ENCODE assay signal across 7 cellular contexts in the genomic region with DNA sequence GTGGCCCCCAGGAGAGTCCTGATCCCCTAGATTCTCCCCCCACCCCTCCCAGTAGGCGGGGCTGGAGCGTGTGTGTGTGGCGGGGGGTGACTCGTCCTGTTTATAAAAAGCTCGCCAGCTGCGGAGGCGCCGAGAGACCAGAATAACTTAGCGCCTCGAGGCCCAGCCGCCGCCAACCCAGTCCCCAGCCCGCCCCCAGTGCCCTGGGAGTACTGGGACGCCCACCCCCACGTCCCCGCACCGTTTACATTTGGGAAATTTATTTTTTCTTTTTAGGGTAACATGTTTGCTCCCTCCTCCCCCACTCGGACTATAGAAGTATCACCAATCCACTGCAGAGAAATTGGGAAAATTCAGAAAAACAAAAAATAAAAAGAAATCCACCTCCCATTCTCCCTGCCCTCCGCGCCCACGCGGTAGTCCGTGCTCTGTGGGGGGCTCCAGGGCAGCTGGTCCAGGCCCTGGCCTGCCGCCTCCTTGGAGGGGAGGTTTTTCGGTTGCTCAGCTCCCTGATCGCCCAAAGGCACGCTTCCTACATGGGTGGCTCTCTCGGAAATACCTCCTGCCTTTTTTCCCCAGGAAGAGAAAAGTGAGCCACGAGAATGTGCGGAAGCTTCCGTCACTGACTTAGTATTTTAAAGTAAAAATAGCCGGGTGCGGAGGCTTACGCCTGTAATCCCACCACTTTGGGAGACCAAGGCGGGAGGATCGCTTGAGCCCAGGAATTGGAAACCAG. TPM values are rescaled to one million over a fixed set of nuclear protein-coding genes. Genes with fewer than 3 reads are reported as not detected.
DNase-seq lines count a peak whose midpoint lies in the region; ATAC-seq and TF ChIP-seq lines count a peak whose summit lies in the region.

No MANE protein-coding gene starts in this region.

- peaks cover 2% of the 10 kb centered on the region for H3K36me3 ChIP-seq in lower lobe of right lung

- peaks cover 21% of the 10 kb centered on the region for H3K4me1 Mint-ChIP-seq in activated CD8-positive, alpha-beta T cell treated with anti-CD3 and anti-CD28 coated beads for 36 hours (ENCODE audit: low read depth)
- peaks cover 17 to 21% of the 10 kb centered on the region in 2 donors for H3K4me1 Mint-ChIP-seq in effector memory CD8-positive, alpha-beta T cell (ENCODE audit: low read depth in 2 of 2)

- CTCF ChIA-PET in activated CD8-positive, alpha-beta T cell treated with anti-CD3 and anti-CD28 coated beads for 36 hours (lab: Charles Lee), result interaction anchor here (0.9 to 11.3 kb wide), 12 partner anchors 13 to 206 kb away, joined by 3 to 185 read pairs (median 5); a partner anchor contains a TSS

- H3K27ac ChIP-seq in lower lobe of right lung, result peak overlapping the region; percentile 98

- H3K4me3 Mint-ChIP-seq in activated CD8-positive, alpha-beta T cell treated with anti-CD3 and anti-CD28 coated beads for 36 hours, result peak overlapping the region; percentile 77
- peak overlapping the region; percentile 86 to 91 for H3K4me3 Mint-ChIP-seq in effector memory CD8-positive, alpha-beta T cell

- DNase-seq in GM12864 (ENCODE audit: low read depth), result no peak
- peak; percentile 71 for DNase-seq in NCI-H2227 (lab: John Stamatoyannopoulos, UW; ENCODE audit: unreplicated experiment)
- peak; percentile 86 for DNase-seq in activated CD8-positive, alpha-beta T cell treated with anti-CD3 and anti-CD28 coated beads for 36 hours
- DNase-seq in effector memory CD8-positive, alpha-beta T cell, result peak; percentile 25 to 31 (median 31)
- DNase-seq in lower lobe of right lung, result peak; percentile 82
- DNase-seq in stimulated activated CD8-positive, alpha-beta memory T cell treated with anti-CD3 and anti-CD28 coated beads, Interleukin-4, amount 100 ng/mL, for 48 hours, result peak; percentile 72

- no peak for TF ChIP-seq CTCF in GM12864 (IDR thresholded peaks at IDR 0.05; ENCODE audit: low read depth, low read length, missing control alignments)
- no peak for TF ChIP-seq CTCF in activated CD8-positive, alpha-beta T cell treated with anti-CD3 and anti-CD28 coated beads for 36 hours (IDR thresholded peaks at IDR 0.05)
- no peak for TF ChIP-seq CTCF in lower lobe of right lung (IDR thresholded peaks at IDR 0.05)

- intact Hi-C loops in activated CD8-positive, alpha-beta T cell treated with anti-CD3 and anti-CD28 coated beads for 36 hours (cut with micrococcal nuclease), result loop anchor here (2.0 kb wide), 1 partner anchor 123 kb away; no protein-coding TSS in a partner anchor
- intact Hi-C loops in lower lobe of right lung (cut with DNase I), result loop anchor here (10.0 kb wide), 1 partner anchor 49 kb away; a partner anchor contains a TSS

- H3K9me3 ChIP-seq in lower lobe of right lung, result no peaks in the 10 kb centered on the region

- peaks cover 7% of the 10 kb centered on the region for H3K27me3 Mint-ChIP-seq in activated CD8-positive, alpha-beta T cell treated with anti-CD3 and anti-CD28 coated beads for 36 hours
- peaks cover 7 to 13% of the 10 kb centered on the region in 2 donors for H3K27me3 Mint-ChIP-seq in effector memory CD8-positive, alpha-beta T cell

- POLR2A ChIA-PET in activated CD8-positive, alpha-beta T cell treated with anti-CD3 and anti-CD28 coated beads for 36 hours (lab: Charles Lee), result interaction anchor here (0.9 to 3.3 kb wide), 7 partner anchors 12 to 117 kb away, joined by 3 to 25 read pairs (median 3); a partner anchor contains a TSS

- no peaks in the 10 kb centered on the region for H3K9me3 Mint-ChIP-seq in activated CD8-positive, alpha-beta T cell treated with anti-CD3 and anti-CD28 coated beads for 36 hours
- H3K9me3 Mint-ChIP-seq in effector memory CD8-positive, alpha-beta T cell, result no peaks in the 10 kb centered on the region

- peak overlapping the region; percentile 89 for H3K27ac Mint-ChIP-seq in activated CD8-positive, alpha-beta T cell treated with anti-CD3 and anti-CD28 coated beads for 36 hours
- peak overlapping the region in 1 of 2 donors; percentile 90 for H3K27ac Mint-ChIP-seq in effector memory CD8-positive, alpha-beta T cell

- H3K4me3 ChIP-seq in GM12864 (ENCODE audit: low read depth, low read length) (peak overlapping the region; percentile 76), lower lobe of right lung (peak overlapping the region; percentile 81)

- peaks cover 25% of the 10 kb centered on the region for H3K4me1 ChIP-seq in lower lobe of right lung

- H3K36me3 Mint-ChIP-seq in activated CD8-positive, alpha-beta T cell treated with anti-CD3 and anti-CD28 coated beads for 36 hours (ENCODE audit: low read depth), result peaks cover 10% of the 10 kb centered on the region
- H3K36me3 Mint-ChIP-seq in effector memory CD8-positive, alpha-beta T cell (ENCODE audit: insufficient read depth), result peaks cover 19% of the 10 kb centered on the region

- no peak for ATAC-seq in activated CD8-positive, alpha-beta T cell treated with anti-CD3 and anti-CD28 coated beads for 36 hours
- ATAC-seq in effector memory CD8-positive, alpha-beta T cell (replicated peaks), result no peak
- ATAC-seq in lower lobe of right lung, result peak; percentile 27 to 46
- ATAC-seq in HG02678 (IDR thresholded peaks at IDR 0.05; ENCODE audit: unreplicated experiment), result no peak

- no peaks in the 10 kb centered on the region for H3K27me3 ChIP-seq in lower lobe of right lung (ENCODE audit: low read depth)

RNA-seq across cellular contexts. Expression of a gene that starts 1.5 kb away (rescaled TPM):
- 10 to 100 TPM in 1 of 2 experiments, 1 to 10 TPM in 1; 8.9 to 11.3 TPM for total RNA-seq in activated CD8-positive, alpha-beta T cell treated with anti-CD3 and anti-CD28 coated beads for 36 hours
- 2.7 TPM for total RNA-seq in lower lobe of right lung

RNA-seq across cellular contexts. Expression of a gene that starts 12.3 kb away (rescaled TPM):
- total RNA-seq in activated CD8-positive, alpha-beta T cell treated with anti-CD3 and anti-CD28 coated beads for 36 hours, result 1 to 10 TPM; 8.5 to 9.6 TPM
- total RNA-seq in lower lobe of right lung, result 6.6 TPM

RNA-seq across cellular contexts. Expression of a gene that starts 20.9 kb away (rescaled TPM):
- under 1 TPM in 1 of 2 experiments, not detected in 1; 0.38 TPM for total RNA-seq in activated CD8-positive, alpha-beta T cell treated with anti-CD3 and anti-CD28 coated beads for 36 hours
- total RNA-seq in lower lobe of right lung, result 9.6 TPM

RNA-seq across cellular contexts. Expression of a gene that starts 31.7 kb away (rescaled TPM):
- 10 to 100 TPM; 21.9 to 22.9 TPM for total RNA-seq in activated CD8-positive, alpha-beta T cell treated with anti-CD3 and anti-CD28 coated beads for 36 hours
- 682 TPM for total RNA-seq in lower lobe of right lung

RNA-seq across cellular contexts. Expression of a gene that starts 52.4 kb away (rescaled TPM):
- 10 to 100 TPM; 15.0 to 15.8 TPM for total RNA-seq in activated CD8-positive, alpha-beta T cell treated with anti-CD3 and anti-CD28 coated beads for 36 hours
- total RNA-seq in lower lobe of right lung, result 21.6 TPM

Comparison
In these comparisons a context has a peak if more than half of its experiments do, and no peak if none do; other contexts are left out.
1. ATAC-seq: peak in lower lobe of right lung (2 of 2); none in activated CD8-positive, alpha-beta T cell treated with anti-CD3 and anti-CD28 coated beads for 36 hours (single experiment), effector memory CD8-positive, alpha-beta T cell (single experiment) and HG02678 (single experiment).